ENCODE assay signal across 1 cellular context in genomic region chr18:78982186-78982585, GRCh38.
TF ChIP-seq lines count a peak whose summit lies in the region.

No MANE protein-coding gene starts in this region.

TF ChIP-seq in GM23338, 12 proteins besides CTCF, POLR2A, EP300 and RAD21 (continued from another document):
- TF ChIP-seq, protein P1, sequence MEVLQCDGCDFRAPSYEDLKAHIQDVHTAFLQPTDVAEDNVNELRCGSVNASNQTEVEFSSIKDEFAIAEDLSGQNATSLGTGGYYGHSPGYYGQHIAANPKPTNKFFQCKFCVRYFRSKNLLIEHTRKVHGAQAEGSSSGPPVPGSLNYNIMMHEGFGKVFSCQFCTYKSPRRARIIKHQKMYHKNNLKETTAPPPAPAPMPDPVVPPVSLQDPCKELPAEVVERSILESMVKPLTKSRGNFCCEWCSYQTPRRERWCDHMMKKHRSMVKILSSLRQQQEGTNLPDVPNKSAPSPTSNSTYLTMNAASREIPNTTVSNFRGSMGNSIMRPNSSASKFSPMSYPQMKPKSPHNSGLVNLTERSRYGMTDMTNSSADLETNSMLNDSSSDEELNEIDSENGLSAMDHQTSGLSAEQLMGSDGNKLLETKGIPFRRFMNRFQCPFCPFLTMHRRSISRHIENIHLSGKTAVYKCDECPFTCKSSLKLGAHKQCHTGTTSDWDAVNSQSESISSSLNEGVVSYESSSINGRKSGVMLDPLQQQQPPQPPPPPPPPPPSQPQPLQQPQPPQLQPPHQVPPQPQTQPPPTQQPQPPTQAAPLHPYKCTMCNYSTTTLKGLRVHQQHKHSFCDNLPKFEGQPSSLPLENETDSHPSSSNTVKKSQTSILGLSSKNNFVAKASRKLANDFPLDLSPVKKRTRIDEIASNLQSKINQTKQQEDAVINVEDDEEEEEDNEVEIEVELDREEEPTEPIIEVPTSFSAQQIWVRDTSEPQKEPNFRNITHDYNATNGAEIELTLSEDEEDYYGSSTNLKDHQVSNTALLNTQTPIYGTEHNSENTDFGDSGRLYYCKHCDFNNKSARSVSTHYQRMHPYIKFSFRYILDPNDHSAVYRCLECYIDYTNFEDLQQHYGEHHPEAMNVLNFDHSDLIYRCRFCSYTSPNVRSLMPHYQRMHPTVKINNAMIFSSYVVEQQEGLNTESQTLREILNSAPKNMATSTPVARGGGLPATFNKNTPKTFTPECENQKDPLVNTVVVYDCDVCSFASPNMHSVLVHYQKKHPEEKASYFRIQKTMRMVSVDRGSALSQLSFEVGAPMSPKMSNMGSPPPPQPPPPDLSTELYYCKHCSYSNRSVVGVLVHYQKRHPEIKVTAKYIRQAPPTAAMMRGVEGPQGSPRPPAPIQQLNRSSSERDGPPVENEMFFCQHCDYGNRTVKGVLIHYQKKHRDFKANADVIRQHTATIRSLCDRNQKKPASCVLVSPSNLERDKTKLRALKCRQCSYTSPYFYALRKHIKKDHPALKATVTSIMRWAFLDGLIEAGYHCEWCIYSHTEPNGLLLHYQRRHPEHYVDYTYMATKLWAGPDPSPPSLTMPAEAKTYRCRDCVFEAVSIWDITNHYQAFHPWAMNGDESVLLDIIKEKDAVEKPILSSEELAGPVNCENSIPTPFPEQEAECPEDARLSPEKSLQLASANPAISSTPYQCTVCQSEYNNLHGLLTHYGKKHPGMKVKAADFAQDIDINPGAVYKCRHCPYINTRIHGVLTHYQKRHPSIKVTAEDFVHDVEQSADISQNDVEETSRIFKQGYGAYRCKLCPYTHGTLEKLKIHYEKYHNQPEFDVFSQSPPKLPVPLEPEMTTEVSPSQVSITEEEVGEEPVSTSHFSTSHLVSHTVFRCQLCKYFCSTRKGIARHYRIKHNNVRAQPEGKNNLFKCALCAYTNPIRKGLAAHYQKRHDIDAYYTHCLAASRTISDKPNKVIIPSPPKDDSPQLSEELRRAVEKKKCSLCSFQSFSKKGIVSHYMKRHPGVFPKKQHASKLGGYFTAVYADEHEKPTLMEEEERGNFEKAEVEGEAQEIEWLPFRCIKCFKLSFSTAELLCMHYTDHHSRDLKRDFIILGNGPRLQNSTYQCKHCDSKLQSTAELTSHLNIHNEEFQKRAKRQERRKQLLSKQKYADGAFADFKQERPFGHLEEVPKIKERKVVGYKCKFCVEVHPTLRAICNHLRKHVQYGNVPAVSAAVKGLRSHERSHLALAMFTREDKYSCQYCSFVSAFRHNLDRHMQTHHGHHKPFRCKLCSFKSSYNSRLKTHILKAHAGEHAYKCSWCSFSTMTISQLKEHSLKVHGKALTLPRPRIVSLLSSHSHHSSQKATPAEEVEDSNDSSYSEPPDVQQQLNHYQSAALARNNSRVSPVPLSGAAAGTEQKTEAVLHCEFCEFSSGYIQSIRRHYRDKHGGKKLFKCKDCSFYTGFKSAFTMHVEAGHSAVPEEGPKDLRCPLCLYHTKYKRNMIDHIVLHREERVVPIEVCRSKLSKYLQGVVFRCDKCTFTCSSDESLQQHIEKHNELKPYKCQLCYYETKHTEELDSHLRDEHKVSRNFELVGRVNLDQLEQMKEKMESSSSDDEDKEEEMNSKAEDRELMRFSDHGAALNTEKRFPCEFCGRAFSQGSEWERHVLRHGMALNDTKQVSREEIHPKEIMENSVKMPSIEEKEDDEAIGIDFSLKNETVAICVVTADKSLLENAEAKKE (CRISPR knock-in tag; IDR thresholded peaks at IDR 0.05), result no peak
- TF ChIP-seq STAT1 (IDR thresholded peaks at IDR 0.05; ENCODE audit: unreplicated experiment) (no peak), CREB1 (CRISPR knock-in tag; IDR thresholded peaks at IDR 0.05; ENCODE audit: low read depth) (no peak), NANOG (IDR thresholded peaks at IDR 0.05; ENCODE audit: borderline replicate concordance) (no peak), EZH2phosphoT487 (IDR thresholded peaks at IDR 0.05; ENCODE audit: unreplicated experiment) (no peak), ZNF114 (CRISPR knock-in tag; IDR thresholded peaks at IDR 0.05) (no peak), ZNF331 (CRISPR knock-in tag; IDR thresholded peaks at IDR 0.05; ENCODE audit: low read depth) (no peak)
- TF ChIP-seq, protein P2, sequence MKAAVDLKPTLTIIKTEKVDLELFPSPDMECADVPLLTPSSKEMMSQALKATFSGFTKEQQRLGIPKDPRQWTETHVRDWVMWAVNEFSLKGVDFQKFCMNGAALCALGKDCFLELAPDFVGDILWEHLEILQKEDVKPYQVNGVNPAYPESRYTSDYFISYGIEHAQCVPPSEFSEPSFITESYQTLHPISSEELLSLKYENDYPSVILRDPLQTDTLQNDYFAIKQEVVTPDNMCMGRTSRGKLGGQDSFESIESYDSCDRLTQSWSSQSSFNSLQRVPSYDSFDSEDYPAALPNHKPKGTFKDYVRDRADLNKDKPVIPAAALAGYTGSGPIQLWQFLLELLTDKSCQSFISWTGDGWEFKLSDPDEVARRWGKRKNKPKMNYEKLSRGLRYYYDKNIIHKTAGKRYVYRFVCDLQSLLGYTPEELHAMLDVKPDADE (IDR thresholded peaks at IDR 0.05), result no peak
